In genomic region chr1:236211815-236212214, GRCh38 we compare ENCODE assay signal across 31 cellular contexts.
"Had no signal": no experiment of that assay in that cellular context is flagged by ENCODE, and none has a peak within 500 bp of the region (broad histone marks: within the 10 kb centered on the region; RNA-seq: fewer than 3 reads in every experiment).

No MANE protein-coding gene starts in this region.

- DNase-seq: activated B cell treated with CpG ODN at 0.5 μM for 24 hours; activated CD4-positive, alpha-beta T cell treated with anti-CD3 and anti-CD28 coated beads for 48 hours; activated CD4-positive, alpha-beta T cell treated with anti-CD3 and anti-CD28 coated beads, Interleukin-2, amount 50 U/mL, for 1 hour; activated CD4-positive, alpha-beta T cell treated with anti-CD3 and anti-CD28 coated beads, Interleukin-2, amount 50 U/mL, for 48 hours; activated CD8-positive, alpha-beta memory T cell treated with anti-CD3 and anti-CD28 coated beads for 24 hours; activated CD8-positive, alpha-beta T cell treated with anti-CD3 and anti-CD28 coated beads for 36 hours; activated effector memory CD4-positive, alpha-beta T cell treated with anti-CD3 and anti-CD28 coated beads, Interleukin-2, amount 50 U/mL, for 16 hours; activated naive CD4-positive, alpha-beta T cell treated with anti-CD3 and anti-CD28 coated beads for 36 hours; activated naive CD8-positive, alpha-beta T cell treated with anti-CD3 and anti-CD28 coated beads for 36 hours; activated naive CD8-positive, alpha-beta T cell treated with anti-CD3 and anti-CD28 coated beads, Interleukin-2, amount 50 U/mL, for 24 hours; activated T-cell treated with anti-CD3 and anti-CD28 coated beads, Interleukin-2, amount 50 U/mL, for 4 hours; adrenal gland; amygdala; aorta; body of pancreas; caudate nucleus; cortex of kidney; dermis blood vessel endothelial cell; effector CD4-positive, alpha-beta T cell; effector memory CD8-positive, alpha-beta T cell; erythroblast; foreskin keratinocyte; gastrocnemius medialis; glutamatergic neuron; heart left ventricle; T-helper 17 cell; T1000 had no signal

- FAIRE-seq: colon had no signal

- H3K27me3 ChIP-seq: adrenal gland, body of pancreas, esophagus muscularis mucosa, foreskin keratinocyte, gastrocnemius medialis, heart left ventricle had no signal

- H3K27ac ChIP-seq: adrenal gland, body of pancreas, esophagus muscularis mucosa, foreskin keratinocyte, gastrocnemius medialis, heart left ventricle, WERI-Rb-1 had no signal

- H3K4me3 ChIP-seq: adrenal gland, body of pancreas, esophagus muscularis mucosa, gastrocnemius medialis, heart left ventricle had no signal

- ATAC-seq: activated CD4-positive, CD25-positive, alpha-beta regulatory T cell treated with anti-CD3 and anti-CD28 coated beads, Interleukin-2, amount 50 U/mL, for 24 hours; activated CD8-positive, alpha-beta T cell treated with anti-CD3 and anti-CD28 coated beads for 36 hours; activated naive CD8-positive, alpha-beta T cell treated with anti-CD3 and anti-CD28 coated beads, Interleukin-2, amount 50 U/mL, for 24 hours; activated T-cell treated with anti-CD3 and anti-CD28 coated beads, Interleukin-2, amount 50 U/mL, for 4 hours; body of pancreas; effector memory CD8-positive, alpha-beta T cell; foreskin keratinocyte; gastrocnemius medialis; heart left ventricle; T-helper 17 cell had no signal

- H3K4me1 ChIP-seq: adrenal gland, body of pancreas, esophagus muscularis mucosa, foreskin keratinocyte, gastrocnemius medialis had no signal

- H3K9me3 ChIP-seq: adrenal gland, body of pancreas, esophagus muscularis mucosa, gastrocnemius medialis, heart left ventricle had no signal

- H3K36me3 ChIP-seq: adrenal gland, WERI-Rb-1 had no signal
